In genomic region chr4:2786152-2786671, GRCh38 we compare ENCODE assay signal across 10 cellular contexts. TPM values are rescaled to one million over a fixed set of nuclear protein-coding genes. Genes with fewer than 3 reads are reported as not detected.
DNase-seq lines count a peak whose midpoint lies in the region; ATAC-seq and TF ChIP-seq lines count a peak whose summit lies in the region.
"Had no signal": no experiment of that assay in that cellular context is flagged by ENCODE, and none has a peak within 500 bp of the region (broad histone marks: within the 10 kb centered on the region; RNA-seq: fewer than 3 reads in every experiment).

No MANE protein-coding gene starts in this region.

- no peak for TF ChIP-seq CTCF in tibial nerve (IDR thresholded peaks at IDR 0.05)

- H3K27ac ChIP-seq in tibial nerve, result peak overlapping the region in 3 of 4 donors; percentile 4 to 81 (median 73)
- H3K27ac ChIP-seq: thoracic aorta had no signal

- H3K36me3 Mint-ChIP-seq in activated CD8-positive, alpha-beta memory T cell treated with anti-CD3 and anti-CD28 coated beads, Interleukin-2, amount 10 ng/mL, durations not matched to agents 7 days and 5 days, result peaks cover 7% of the 10 kb centered on the region
- H3K36me3 Mint-ChIP-seq in activated T-cell treated with anti-CD3 and anti-CD28 coated beads, Interleukin-2, amount 50 U/mL, for 4 hours (ENCODE audit: insufficient read depth), result peaks cover under 1% of the 10 kb centered on the region
- H3K36me3 Mint-ChIP-seq in natural killer cell treated with Interleukin-12 subunit alpha and Interleukin-12 subunit beta and Interleukin-15 and Interleukin-18, amount 100 ng/mL, for 72 hours, result peaks cover 6% of the 10 kb centered on the region

- 88 to 95% methylated on average over 5 to 7 of the region's 7 CpGs for WGBS in tibial nerve, 2 donors

- H3K9me3 Mint-ChIP-seq in activated CD8-positive, alpha-beta memory T cell treated with anti-CD3 and anti-CD28 coated beads, Interleukin-2, amount 10 ng/mL, durations not matched to agents 7 days and 5 days (ENCODE audit: low read depth), result peaks cover 2% of the 10 kb centered on the region
- H3K9me3 Mint-ChIP-seq in activated T-cell treated with anti-CD3 and anti-CD28 coated beads, Interleukin-2, amount 50 U/mL, for 4 hours, result peaks cover 23% of the 10 kb centered on the region
- H3K9me3 Mint-ChIP-seq in natural killer cell treated with Interleukin-12 subunit alpha and Interleukin-12 subunit beta and Interleukin-15 and Interleukin-18, amount 100 ng/mL, for 72 hours, result peaks cover 8% of the 10 kb centered on the region

- peaks cover 0 to 13% (median 0%) of the 10 kb centered on the region in 4 donors for H3K9me3 ChIP-seq in tibial nerve
- H3K9me3 ChIP-seq: thoracic aorta had no signal

- H3K4me1 Mint-ChIP-seq in activated CD8-positive, alpha-beta memory T cell treated with anti-CD3 and anti-CD28 coated beads, Interleukin-2, amount 10 ng/mL, durations not matched to agents 7 days and 5 days, result peaks cover 21% of the 10 kb centered on the region
- peaks cover 53% of the 10 kb centered on the region for H3K4me1 Mint-ChIP-seq in activated T-cell treated with anti-CD3 and anti-CD28 coated beads, Interleukin-2, amount 50 U/mL, for 4 hours (ENCODE audit: low read depth)
- H3K4me1 Mint-ChIP-seq in natural killer cell treated with Interleukin-12 subunit alpha and Interleukin-12 subunit beta and Interleukin-15 and Interleukin-18, amount 100 ng/mL, for 72 hours (ENCODE audit: low read depth in 2 of 2), result peaks cover 13 to 14% of the 10 kb centered on the region in 2 donors

- no peak for TF ChIP-seq EP300 in tibial nerve (IDR thresholded peaks at IDR 0.05)

- CTCF ChIA-PET in activated CD8-positive, alpha-beta memory T cell treated with anti-CD3 and anti-CD28 coated beads, Interleukin-2, amount 10 ng/mL, durations not matched to agents 7 days and 5 days (lab: Charles Lee), result interaction anchor here (0.7 to 1.5 kb wide), 3 partner anchors 12 to 1162 kb away, joined by 3 to 8 read pairs (median 4); no protein-coding TSS in a partner anchor

- no peak overlapping the region for H3K4me3 ChIP-seq in tibial nerve
- H3K4me3 ChIP-seq: thoracic aorta had no signal

- H3K4me3 Mint-ChIP-seq in activated CD8-positive, alpha-beta memory T cell treated with anti-CD3 and anti-CD28 coated beads, Interleukin-2, amount 10 ng/mL, durations not matched to agents 7 days and 5 days, result no peak overlapping the region
- H3K4me3 Mint-ChIP-seq in activated T-cell treated with anti-CD3 and anti-CD28 coated beads, Interleukin-2, amount 50 U/mL, for 4 hours, result no peak overlapping the region
- no peak overlapping the region for H3K4me3 Mint-ChIP-seq in natural killer cell treated with Interleukin-12 subunit alpha and Interleukin-12 subunit beta and Interleukin-15 and Interleukin-18, amount 100 ng/mL, for 72 hours

- peaks cover 0 to 37% (median 26%) of the 10 kb centered on the region in 4 donors for H3K4me1 ChIP-seq in tibial nerve

- no peak for ATAC-seq in activated CD8-positive, alpha-beta memory T cell treated with anti-CD3 and anti-CD28 coated beads, Interleukin-2, amount 10 ng/mL, durations not matched to agents 7 days and 5 days
- ATAC-seq in activated T-cell treated with anti-CD3 and anti-CD28 coated beads, Interleukin-2, amount 50 U/mL, for 4 hours, result peak; percentile 79 to 80
- peak in 1 of 2 donors; percentile 51 for ATAC-seq in natural killer cell treated with Interleukin-12 subunit alpha and Interleukin-12 subunit beta and Interleukin-15 and Interleukin-18, amount 100 ng/mL, for 72 hours
- ATAC-seq in GM18502 (IDR thresholded peaks at IDR 0.05; ENCODE audit: poor library complexity, unreplicated experiment) (no peak), GM21717 (IDR thresholded peaks at IDR 0.05; ENCODE audit: unreplicated experiment) (no peak)

- peaks cover 3% of the 10 kb centered on the region for H3K27me3 Mint-ChIP-seq in activated CD8-positive, alpha-beta memory T cell treated with anti-CD3 and anti-CD28 coated beads, Interleukin-2, amount 10 ng/mL, durations not matched to agents 7 days and 5 days
- no peaks in the 10 kb centered on the region for H3K27me3 Mint-ChIP-seq in activated T-cell treated with anti-CD3 and anti-CD28 coated beads, Interleukin-2, amount 50 U/mL, for 4 hours (ENCODE audit: low read depth)
- no peaks in the 10 kb centered on the region for H3K27me3 Mint-ChIP-seq in natural killer cell treated with Interleukin-12 subunit alpha and Interleukin-12 subunit beta and Interleukin-15 and Interleukin-18, amount 100 ng/mL, for 72 hours

- H3K27me3 ChIP-seq in tibial nerve, result no peaks in the 10 kb centered on the region

- DNase-seq in activated CD8-positive, alpha-beta memory T cell treated with anti-CD3 and anti-CD28 coated beads for 1 hour (ENCODE audit: extremely low read depth in 1 of 2, low read depth in 1 of 2), result peak; percentile 46 to 52
- no peak for DNase-seq in activated CD8-positive, alpha-beta memory T cell treated with anti-CD3 and anti-CD28 coated beads, Interleukin-2, amount 10 ng/mL, durations not matched to agents 7 days and 5 days
- DNase-seq in activated T-cell treated with anti-CD3 and anti-CD28 coated beads, Interleukin-2, amount 50 U/mL, for 4 hours, result peak; percentile 83
- peak; percentile 49 for DNase-seq in natural killer cell treated with Interleukin-12 subunit alpha and Interleukin-12 subunit beta and Interleukin-15 and Interleukin-18, amount 100 ng/mL, for 72 hours (ENCODE audit: low spot score)
- no peak for DNase-seq in tibial nerve (ENCODE audit: low spot score in 2 of 2)
- no peak for DNase-seq in DMS53 treated with DMSO at 0.1 percent for 48 hours (lab: John Stamatoyannopoulos, UW; ENCODE audit: unreplicated experiment)
- DNase-seq: NCI-H226 had no signal

- TF ChIP-seq POLR2A in tibial nerve (IDR thresholded peaks at IDR 0.05), result no peak

- no peaks in the 10 kb centered on the region for H3K36me3 ChIP-seq in tibial nerve
- H3K36me3 ChIP-seq: thoracic aorta had no signal

- no peak overlapping the region for H3K27ac Mint-ChIP-seq in activated CD8-positive, alpha-beta memory T cell treated with anti-CD3 and anti-CD28 coated beads, Interleukin-2, amount 10 ng/mL, durations not matched to agents 7 days and 5 days
- peak overlapping the region; percentile 46 to 70 for H3K27ac Mint-ChIP-seq in natural killer cell treated with Interleukin-12 subunit alpha and Interleukin-12 subunit beta and Interleukin-15 and Interleukin-18, amount 100 ng/mL, for 72 hours

RNA-seq across cellular contexts. Expression of gene SH3BP2, which starts 6.7 kb away (rescaled TPM):
- total RNA-seq in activated CD8-positive, alpha-beta memory T cell treated with anti-CD3 and anti-CD28 coated beads, Interleukin-2, amount 10 ng/mL, durations not matched to agents 7 days and 5 days, result 100 to 1,000 TPM in 1 of 2 experiments, 10 to 100 TPM in 1; 88.0 to 105 TPM
- total RNA-seq in activated T-cell treated with anti-CD3 and anti-CD28 coated beads, Interleukin-2, amount 50 U/mL, for 4 hours, result 10 to 100 TPM; 72.2 to 77.9 (median 76.7) TPM
- total RNA-seq in natural killer cell treated with Interleukin-12 subunit alpha and Interleukin-12 subunit beta and Interleukin-15 and Interleukin-18, amount 100 ng/mL, for 72 hours, result 100 to 1,000 TPM; 121 to 129 TPM
- 100 to 1,000 TPM in 1 of 4 donors, 10 to 100 TPM in 3; 70.5 to 161 (median 77.8) TPM for total RNA-seq in tibial nerve

RNA-seq across cellular contexts. Expression of gene TNIP2, which starts 30.1 kb away (rescaled TPM):
- total RNA-seq in activated CD8-positive, alpha-beta memory T cell treated with anti-CD3 and anti-CD28 coated beads, Interleukin-2, amount 10 ng/mL, durations not matched to agents 7 days and 5 days, result 10 to 100 TPM; 51.3 to 53.5 TPM
- total RNA-seq in activated T-cell treated with anti-CD3 and anti-CD28 coated beads, Interleukin-2, amount 50 U/mL, for 4 hours, result 100 to 1,000 TPM in 2 of 3 donors, 10 to 100 TPM in 1; 95.4 to 116 (median 101) TPM
- 10 to 100 TPM; 80.9 to 89.3 TPM for total RNA-seq in natural killer cell treated with Interleukin-12 subunit alpha and Interleukin-12 subunit beta and Interleukin-15 and Interleukin-18, amount 100 ng/mL, for 72 hours
- total RNA-seq in tibial nerve, result 100 to 1,000 TPM in 1 of 4 donors, 10 to 100 TPM in 3; 78.3 to 110 (median 89.3) TPM

RNA-seq across cellular contexts. Expression of gene ADD1, which starts 57.4 kb away (rescaled TPM):
- total RNA-seq in activated CD8-positive, alpha-beta memory T cell treated with anti-CD3 and anti-CD28 coated beads, Interleukin-2, amount 10 ng/mL, durations not matched to agents 7 days and 5 days, result 100 to 1,000 TPM; 251 to 260 TPM
- total RNA-seq in activated T-cell treated with anti-CD3 and anti-CD28 coated beads, Interleukin-2, amount 50 U/mL, for 4 hours, result 100 to 1,000 TPM; 147 to 175 (median 153) TPM
- 100 to 1,000 TPM; 259 to 291 TPM for total RNA-seq in natural killer cell treated with Interleukin-12 subunit alpha and Interleukin-12 subunit beta and Interleukin-15 and Interleukin-18, amount 100 ng/mL, for 72 hours
- total RNA-seq in tibial nerve, result 100 to 1,000 TPM; 270 to 449 (median 327) TPM

Comparison
In these comparisons a context has a peak if more than half of its experiments do, and no peak if none do; other contexts are left out.
1. DNase-seq: peak in activated CD8-positive, alpha-beta memory T cell treated with anti-CD3 and anti-CD28 coated beads for 1 hour (2 of 2), activated T-cell treated with anti-CD3 and anti-CD28 coated beads, Interleukin-2, amount 50 U/mL, for 4 hours (single experiment) and natural killer cell treated with Interleukin-12 subunit alpha and Interleukin-12 subunit beta and Interleukin-15 and Interleukin-18, amount 100 ng/mL, for 72 hours (single experiment); none in activated CD8-positive, alpha-beta memory T cell treated with anti-CD3 and anti-CD28 coated beads, Interleukin-2, amount 10 ng/mL, durations not matched to agents 7 days and 5 days (single experiment), tibial nerve (0 of 2) and DMS53 treated with DMSO at 0.1 percent for 48 hours (single experiment).
2. ATAC-seq: peak in activated T-cell treated with anti-CD3 and anti-CD28 coated beads, Interleukin-2, amount 50 U/mL, for 4 hours (2 of 2); none in activated CD8-positive, alpha-beta memory T cell treated with anti-CD3 and anti-CD28 coated beads, Interleukin-2, amount 10 ng/mL, durations not matched to agents 7 days and 5 days (single experiment), GM18502 (single experiment) and GM21717 (single experiment).